ENCODE assay signal across 9 cellular contexts in genomic region chr14:99260652-99261551, GRCh38. TPM values are rescaled to one million over a fixed set of nuclear protein-coding genes. Genes with fewer than 3 reads are reported as not detected.
DNase-seq lines count a peak whose midpoint lies in the region; ATAC-seq and TF ChIP-seq lines count a peak whose summit lies in the region.
"Had no signal": no experiment of that assay in that cellular context is flagged by ENCODE, and none has a peak within 500 bp of the region (broad histone marks: within the 10 kb centered on the region; RNA-seq: fewer than 3 reads in every experiment).

No MANE protein-coding gene starts in this region.

- H3K9ac ChIP-seq in mesendoderm (ENCODE audit: low read length), result peak overlapping the region; percentile 29

- no peak for ATAC-seq in GM18861 (IDR thresholded peaks at IDR 0.05; ENCODE audit: unreplicated experiment)
- ATAC-seq in GM21526 (IDR thresholded peaks at IDR 0.05; ENCODE audit: low FRiP score, unreplicated experiment), result no peak
- ATAC-seq in HG02588 (IDR thresholded peaks at IDR 0.05; ENCODE audit: unreplicated experiment), result no peak
- no peak for ATAC-seq in GM21717 (IDR thresholded peaks at IDR 0.05; ENCODE audit: unreplicated experiment)

- H2BK120ac ChIP-seq in mesendoderm (ENCODE audit: low read depth, low read length), result no peak overlapping the region

- H3K56ac ChIP-seq in mesendoderm (ENCODE audit: low read length), result peak overlapping the region; percentile 68

- no peak overlapping the region for H4K5ac ChIP-seq in mesendoderm (ENCODE audit: low read length)

- peaks cover 78% of the 10 kb centered on the region for H3K79me2 ChIP-seq in mesendoderm (ENCODE audit: control insufficient read depth, insufficient read depth, low read length)

- H3K4me3 ChIP-seq in Peyer's patch, result peak overlapping the region in 1 of 4 donors; percentile 0
- no peak overlapping the region for H3K4me3 ChIP-seq in mesendoderm (ENCODE audit: low read length)

- H3K27me3 ChIP-seq in Peyer's patch (no peaks in the 10 kb centered on the region), mesendoderm (ENCODE audit: insufficient read depth, low read length, poor library complexity) (no peaks in the 10 kb centered on the region)

- H3K36me3 ChIP-seq in Peyer's patch (no peaks in the 10 kb centered on the region), mesendoderm (ENCODE audit: control insufficient read depth, insufficient read depth, low read length) (peaks cover 1% of the 10 kb centered on the region)

- H3K27ac ChIP-seq in Peyer's patch, result peak overlapping the region; percentile 74 to 88 (median 78)
- no peak overlapping the region for H3K27ac ChIP-seq in mesendoderm (ENCODE audit: low read depth, low read length)

- DNase-seq in CD1c-positive myeloid dendritic cell (ENCODE audit: extremely low spot score), result peak; percentile 13
- peak in 2 of 3 donors; percentile 63 to 79 for DNase-seq in Peyer's patch
- peak; percentile 66 for DNase-seq in activated naive CD4-positive, alpha-beta T cell treated with Interleukin-2 at 50 U/mL for 16 hours
- DNase-seq in mesendoderm, result no peak
- DNase-seq: NCI-H1436 treated with DMSO at 0.1 percent for 48 hours had no signal

- H3K4ac ChIP-seq in mesendoderm (ENCODE audit: low read depth, low read length), result no peak overlapping the region

- H2AK5ac ChIP-seq in mesendoderm (ENCODE audit: low read length), result no peak overlapping the region

- TF ChIP-seq CTCF in Peyer's patch (IDR thresholded peaks at IDR 0.05), result no peak

- H3K18ac ChIP-seq in mesendoderm (ENCODE audit: low read length), result peak overlapping the region; percentile 15

- no peak overlapping the region for H2BK15ac ChIP-seq in mesendoderm (replicated peaks; ENCODE audit: low read depth)

- no peak for TF ChIP-seq POLR2A in Peyer's patch (IDR thresholded peaks at IDR 0.05)

- no peaks in the 10 kb centered on the region for H3K9me3 ChIP-seq in Peyer's patch

- H3K79me1 ChIP-seq in mesendoderm (ENCODE audit: low read length), result peaks cover 29% of the 10 kb centered on the region

- H3K4me2 ChIP-seq in mesendoderm (ENCODE audit: low read length), result no peak overlapping the region

- no peaks in the 10 kb centered on the region for H3K4me1 ChIP-seq in Peyer's patch
- peaks cover 33% of the 10 kb centered on the region for H3K4me1 ChIP-seq in mesendoderm (ENCODE audit: control insufficient read depth, low read depth, low read length)

- H3K23ac ChIP-seq in mesendoderm (ENCODE audit: low read length), result no peak overlapping the region

- no CpG with 5 or more reads among the region's 19 CpGs for WGBS in mesendoderm (ENCODE audit: extremely low coverage, insufficient coverage, low lambda C conversion rate)

- H4K8ac ChIP-seq in mesendoderm (ENCODE audit: low read depth, low read length), result no peak overlapping the region

- no peak overlapping the region for H2BK5ac ChIP-seq in mesendoderm (ENCODE audit: low read length)

RNA-seq across cellular contexts. Expression of gene BCL11B, which starts 11.1 kb away (rescaled TPM):
- 10 to 100 TPM in 2 of 4 donors, 1 to 10 TPM in 2; 7.7 to 10.2 (median 10.0) TPM for total RNA-seq in Peyer's patch
- 2.8 TPM for polyA plus RNA-seq in mesendoderm (2013, experiment 1 of 2)
- 2.5 TPM for polyA plus RNA-seq in mesendoderm (2013, experiment 2 of 2)
